Comparison of ENCODE assay signal across 8 cellular contexts in the genomic region with DNA sequence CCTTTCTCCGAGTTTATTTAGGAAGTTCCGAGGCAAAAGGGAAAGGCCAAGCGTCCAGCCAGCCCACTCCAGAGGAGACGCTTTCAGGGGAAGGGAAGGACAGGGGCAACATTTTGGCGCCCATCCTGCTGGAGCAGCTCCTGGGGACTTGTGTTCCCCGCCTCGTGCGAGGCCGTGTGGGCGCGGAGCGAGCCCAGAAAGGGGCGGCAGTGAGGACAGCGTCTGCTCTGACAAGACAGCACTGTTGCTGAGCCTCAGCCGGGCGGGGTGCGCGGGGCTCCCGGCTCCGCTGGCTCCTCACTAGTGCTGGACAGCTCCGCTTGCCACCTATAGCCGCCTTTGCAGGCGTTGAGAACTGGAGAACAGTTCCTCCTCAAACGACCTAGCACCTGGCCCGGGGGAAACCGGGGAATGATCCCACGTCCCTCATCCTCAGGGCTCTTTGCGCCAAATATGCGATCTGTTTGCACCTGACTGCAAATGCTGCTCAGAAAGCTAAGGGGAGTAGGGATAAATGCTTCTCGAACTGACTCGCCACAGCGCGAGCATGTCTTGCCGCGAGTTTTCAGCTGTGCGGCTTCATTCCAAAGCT. TPM values are rescaled to one million over a fixed set of nuclear protein-coding genes. Genes with fewer than 3 reads are reported as not detected.
DNase-seq lines count a peak whose midpoint lies in the region; ATAC-seq, FAIRE-seq and TF ChIP-seq lines count a peak whose summit lies in the region.

No MANE protein-coding gene starts in this region.

- FAIRE-seq in D721Med (lab: Jason Lieb, UNC): no peak

- DNase-seq in D721Med (ENCODE audit: insufficient read length, low spot score) (peak; percentile 16), glomerular visceral epithelial cell (ENCODE audit: extremely low spot score) (peak; percentile 75), nucleus accumbens (lab: John Stamatoyannopoulos, UW) (peak in 52 of 56 donors; percentile 3 to 80 (median 54)), immature natural killer cell (no peak)
- peak; percentile 11 for DNase-seq in activated naive CD4-positive, alpha-beta T cell treated with anti-CD3 and anti-CD28 coated beads, Interleukin-2, amount 50 U/mL, for 16 hours

- no peaks in the 10 kb centered on the region for H3K4me1 ChIP-seq in HUES64 (ENCODE audit: insufficient read depth, low read length)

- peaks cover 4% of the 10 kb centered on the region in 3 donors for H3K36me3 Mint-ChIP-seq in immature natural killer cell

- no peak overlapping the region for H3K9ac ChIP-seq in HUES64 (ENCODE audit: low read depth, low read length)

- no peak overlapping the region for H3K27ac Mint-ChIP-seq in immature natural killer cell

- H3K27me3 Mint-ChIP-seq in immature natural killer cell (ENCODE audit: low read depth in 3 of 3): peaks cover 6 to 11% (median 8%) of the 10 kb centered on the region in 3 donors

- 3% methylated on average over 36 of the region's 36 CpGs for whole genome bisulfite sequencing in HUES64

- H3K27ac ChIP-seq in HUES64 (ENCODE audit: low read depth, low read length): no peak overlapping the region

- no peaks in the 10 kb centered on the region for H3K9me3 ChIP-seq in HUES64 (ENCODE audit: insufficient read depth, low read depth, low read length)

- peaks cover 2 to 4% of the 10 kb centered on the region in 2 donors for H3K4me1 Mint-ChIP-seq in immature natural killer cell

- ATAC-seq in GM21825 (IDR thresholded peaks at IDR 0.05; ENCODE audit: unreplicated experiment): no peak
- no peak for ATAC-seq in HG02623 (IDR thresholded peaks at IDR 0.05; ENCODE audit: unreplicated experiment)

- TF ChIP-seq CTCF in D721Med (IDR thresholded peaks at IDR 0.05; ENCODE audit: insufficient read depth, missing control alignments): no peak

- H3K27me3 ChIP-seq in HUES64 (ENCODE audit: insufficient read depth, low read length): peaks cover 45% of the 10 kb centered on the region

- H3K36me3 ChIP-seq in HUES64 (ENCODE audit: insufficient read depth, low read length): no peaks in the 10 kb centered on the region

- H3K4me3 ChIP-seq in HUES64 (ENCODE audit: low read length): peak overlapping the region; percentile 59

- H3K9me3 Mint-ChIP-seq in immature natural killer cell: peaks cover 2 to 47% (median 7%) of the 10 kb centered on the region in 6 donors

- no peak overlapping the region for H3K4me3 Mint-ChIP-seq in immature natural killer cell

RNA-seq across cellular contexts. Expression of gene GUCY1A2, which starts 0.7 kb away (rescaled TPM):
- 0.55 TPM for polyA plus RNA-seq in HUES64 (2013, experiment 1 of 2)
- polyA plus RNA-seq in HUES64 (2013, experiment 2 of 2): 0.51 TPM
- not detected for polyA plus RNA-seq in immature natural killer cell

Comparison
In these comparisons a context has a peak if more than half of its experiments do, and no peak if none do; other contexts are left out.
1. DNase-seq: peak in D721Med (single experiment), activated naive CD4-positive, alpha-beta T cell treated with anti-CD3 and anti-CD28 coated beads, Interleukin-2, amount 50 U/mL, for 16 hours (single experiment), glomerular visceral epithelial cell (single experiment) and nucleus accumbens (52 of 56); none in immature natural killer cell (0 of 3).